ENCODE assay signal across 8 cellular contexts in genomic region chr15:88912500-88912921, GRCh38. TPM values are rescaled to one million over a fixed set of nuclear protein-coding genes. Genes with fewer than 3 reads are reported as not detected.
A peak's percentile ranks its signal among the peaks of the same experiment; 100 is the strongest.
DNase-seq lines count a peak whose midpoint lies in the region; FAIRE-seq and TF ChIP-seq lines count a peak whose summit lies in the region.

No MANE protein-coding gene starts in this region.

- no peak for FAIRE-seq in RCC 7860 (lab: Jason Lieb, UNC)

- no peaks in the 10 kb centered on the region for H3K27me3 ChIP-seq in BJ (ENCODE audit: control insufficient read depth, insufficient read depth, low read length)
- H3K27me3 ChIP-seq in Loucy (ENCODE audit: insufficient read depth, low read length, poor library complexity, severe bottlenecking), result no peaks in the 10 kb centered on the region
- no peaks in the 10 kb centered on the region for H3K27me3 ChIP-seq in ectodermal cell (ENCODE audit: control insufficient read depth, insufficient read depth, low read length, poor library complexity, severe bottlenecking)
- no peaks in the 10 kb centered on the region for H3K27me3 ChIP-seq in mononuclear cell (ENCODE audit: insufficient read depth, low read length)

- POLR2A ChIA-PET in BJ (lab: Charles Lee), result no interaction called here

- H3K4me2 ChIP-seq in Loucy (ENCODE audit: low read depth, low read length, poor library complexity, severe bottlenecking), result peak overlapping the region; percentile 99

- H3K9me2 ChIP-seq in Loucy (replicated peaks; ENCODE audit: low read depth, low read length), result no peaks in the 10 kb centered on the region

- H3K79me2 ChIP-seq in Loucy (ENCODE audit: insufficient read depth, low read length), result peaks cover 54% of the 10 kb centered on the region

- TF ChIP-seq CTCF in BJ (IDR thresholded peaks at IDR 0.05; ENCODE audit: insufficient read depth, low read depth, low read length), result no peak
- no peak for TF ChIP-seq CTCF in Loucy (conservative IDR thresholded peaks at IDR 0.05; ENCODE audit: low read length)

- CTCF ChIA-PET in BJ (lab: Yijun Ruan, JAX), result interaction anchor here (1.0 to 3.9 kb wide), 7 partner anchors 8 to 256 kb away, joined by 3 to 18 read pairs (median 3); no protein-coding TSS in a partner anchor

- peak overlapping the region; percentile 94 for H3K9ac ChIP-seq in Loucy (ENCODE audit: low read depth, low read length, poor library complexity, severe bottlenecking)

- 1% methylated on average over 20 of the region's 20 CpGs for WGBS in ectodermal cell, 2 experiments

- H3K36me3 ChIP-seq in BJ (ENCODE audit: control insufficient read depth, insufficient read depth, low read length) (peaks cover 16% of the 10 kb centered on the region), Loucy (ENCODE audit: insufficient read depth, low read length) (no peaks in the 10 kb centered on the region), ectodermal cell (ENCODE audit: control insufficient read depth, insufficient read depth, low read length) (peaks cover 6% of the 10 kb centered on the region)

- peak overlapping the region; percentile 69 for H3K27ac ChIP-seq in ectodermal cell (ENCODE audit: insufficient read depth, low read depth, low read length, poor library complexity, severe bottlenecking)

- DNase-seq in BJ (ENCODE audit: low read depth), result no peak
- DNase-seq in RCC 7860 (ENCODE audit: low spot score), result no peak
- DNase-seq in cerebellar nuclear complex (lab: John Stamatoyannopoulos, UW), result no peak
- DNase-seq in stimulated activated CD8-positive, alpha-beta memory T cell treated with anti-CD3 and anti-CD28 coated beads, Interleukin-4, amount 100 ng/mL, for 48 hours, result no peak
- DNase-seq in Kasumi-1 (lab: John Stamatoyannopoulos, UW), result no peak

- no peaks in the 10 kb centered on the region for H3F3A ChIP-seq in Loucy (ENCODE audit: low read depth)

- H2AFZ ChIP-seq in Loucy (ENCODE audit: low read length), result peak overlapping the region; percentile 90

- H3K4me3 ChIP-seq in BJ (ENCODE audit: low read depth, low read length), result peak overlapping the region; percentile 75
- peak overlapping the region; percentile 81 for H3K4me3 ChIP-seq in Loucy (ENCODE audit: low read length, poor library complexity, severe bottlenecking)
- H3K4me3 ChIP-seq in ectodermal cell (ENCODE audit: insufficient read depth, low read depth, low read length), result peak overlapping the region; percentile 60
- H3K4me3 ChIP-seq in mononuclear cell (ENCODE audit: low read length), result peak overlapping the region; percentile 52

- H3K4me1 ChIP-seq in Loucy (ENCODE audit: insufficient read depth, low read length, poor library complexity, severe bottlenecking) (peaks cover 37% of the 10 kb centered on the region), ectodermal cell (ENCODE audit: control insufficient read depth, insufficient read depth, low read length) (peaks cover 11% of the 10 kb centered on the region), mononuclear cell (ENCODE audit: insufficient read depth, low read length) (peaks cover 9% of the 10 kb centered on the region)

- peaks cover 18% of the 10 kb centered on the region for H4K20me1 ChIP-seq in Loucy (ENCODE audit: insufficient read depth, low read length, poor library complexity, severe bottlenecking)

- no peaks in the 10 kb centered on the region for H3K9me3 ChIP-seq in Loucy (ENCODE audit: insufficient read depth, low read depth, low read length)
- no peaks in the 10 kb centered on the region for H3K9me3 ChIP-seq in ectodermal cell (ENCODE audit: control insufficient read depth, low read length)
- no peaks in the 10 kb centered on the region for H3K9me3 ChIP-seq in mononuclear cell (ENCODE audit: low read depth, low read length)

RNA-seq across cellular contexts. Expression of gene MFGE8, which starts 0.7 kb away (rescaled TPM):
- polyA plus RNA-seq in BJ (2011; rRNA removed), result 1,102 and 1,967 TPM in 2 replicates
- polyA minus RNA-seq in BJ (2011; rRNA and poly(A)+ RNA removed), result 235 and 255 TPM in 2 replicates
- 172 TPM for polyA plus RNA-seq in ectodermal cell (2013, experiment 1 of 4)
- 148 TPM for polyA plus RNA-seq in ectodermal cell (2013, experiment 2 of 4)
- polyA plus RNA-seq in ectodermal cell (2013, experiment 3 of 4), result 134 TPM
- polyA plus RNA-seq in ectodermal cell (2013, experiment 4 of 4), result 137 TPM
- 14.4 TPM for total RNA-seq in mononuclear cell

RNA-seq across cellular contexts. Expression of gene HAPLN3, which starts 17.2 kb away (rescaled TPM):
- polyA plus RNA-seq in BJ (2011; rRNA removed), result 14.0 and 25.5 TPM in 2 replicates
- polyA minus RNA-seq in BJ (2011; rRNA and poly(A)+ RNA removed), result 5.9 and 10.1 TPM in 2 replicates
- 4.6 TPM for polyA plus RNA-seq in ectodermal cell (2013, experiment 1 of 4)
- 5.1 TPM for polyA plus RNA-seq in ectodermal cell (2013, experiment 2 of 4)
- polyA plus RNA-seq in ectodermal cell (2013, experiment 3 of 4), result 3.1 TPM
- polyA plus RNA-seq in ectodermal cell (2013, experiment 4 of 4), result 2.6 TPM
- total RNA-seq in mononuclear cell, result 30.7 TPM
